1 cellular context compared by ENCODE assay signal in genomic region chr6:111620168-111620567, GRCh38.
TF ChIP-seq lines count a peak whose summit lies in the region.

No MANE protein-coding gene starts in this region.

TF ChIP-seq in HepG2, 621 proteins besides CTCF, POLR2A, EP300 and RAD21 (continued from another document):
- TF ChIP-seq GRHL1 (CRISPR knock-in tag; conservative IDR thresholded peaks at IDR 0.05), result no peak
- no peak for TF ChIP-seq PRPF4 (IDR thresholded peaks at IDR 0.05; ENCODE audit: low read depth, low read length, poor library complexity, severe bottlenecking)
- TF ChIP-seq ZFP36L1 (CRISPR knock-in tag; IDR thresholded peaks at IDR 0.05), result peak; percentile 36; the same call in 1 of the 2 replicates
- no peak for TF ChIP-seq SP1 (IDR thresholded peaks at IDR 0.05)
- no peak for TF ChIP-seq SP1 (CRISPR knock-in tag; IDR thresholded peaks at IDR 0.05)
- TF ChIP-seq FOXC1 (CRISPR knock-in tag; IDR thresholded peaks at IDR 0.05; ENCODE audit: borderline replicate concordance), result 0 out of 2 replicates have a peak, but pooled peaks have one; percentile 27
- peak; percentile 51; the same call in 1 of the 2 replicates for TF ChIP-seq GATAD2A (CRISPR knock-in tag; IDR thresholded peaks at IDR 0.05)
- TF ChIP-seq CEBPG (CRISPR knock-in tag; IDR thresholded peaks at IDR 0.05), result peak; percentile 84
- TF ChIP-seq SALL1 (CRISPR knock-in tag; IDR thresholded peaks at IDR 0.05), result peak; percentile 53; the same call in 1 of the 2 replicates
- TF ChIP-seq IRF2 (CRISPR knock-in tag; IDR thresholded peaks at IDR 0.05), result peak; percentile 40; the same call in 1 of the 2 replicates
